28 cellular contexts compared by ENCODE assay signal in the genomic region with DNA sequence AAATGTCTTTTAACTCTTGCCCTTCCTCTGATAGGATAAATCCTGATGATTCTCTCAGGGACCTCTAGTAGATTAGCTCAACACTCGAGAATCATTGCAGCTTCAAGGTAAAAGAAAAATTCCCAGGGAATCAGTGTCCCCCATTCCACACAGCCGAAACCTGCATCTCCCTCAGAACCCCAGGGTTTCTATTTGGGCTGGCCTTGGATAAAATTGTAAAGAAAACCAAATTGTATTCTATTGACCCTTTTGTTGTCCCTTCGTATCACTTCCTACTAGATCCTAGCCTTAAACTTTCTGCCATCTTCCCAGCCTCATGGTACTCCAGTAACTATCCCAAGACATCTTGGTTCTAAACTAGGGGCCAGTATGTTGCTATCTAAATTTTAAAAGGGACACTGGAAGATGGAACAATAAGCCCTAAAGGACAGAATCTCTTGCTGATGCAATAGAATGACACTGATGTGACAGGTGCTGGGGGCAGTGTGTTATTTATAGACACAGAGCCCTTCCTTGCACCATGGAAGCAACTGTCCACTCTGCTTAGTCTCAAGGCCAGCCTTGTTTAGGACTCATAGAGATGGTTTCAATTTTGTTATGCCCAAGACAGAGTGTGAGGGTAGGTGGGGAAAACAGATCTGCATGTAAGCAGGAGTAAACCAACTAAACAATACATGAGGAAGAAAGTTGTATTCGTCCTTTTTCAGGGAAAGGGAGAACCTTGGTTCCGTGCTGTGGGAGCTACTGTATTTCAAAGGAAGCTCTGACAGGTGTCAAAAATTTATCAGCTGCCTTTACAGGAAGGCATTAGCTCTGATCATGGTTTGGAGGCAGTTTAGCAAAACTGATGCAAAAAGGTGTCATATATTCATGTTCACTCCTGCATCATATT. TPM values are rescaled to one million over a fixed set of nuclear protein-coding genes. Genes with fewer than 3 reads are reported as not detected.
DNase-seq lines count a peak whose midpoint lies in the region; ATAC-seq and TF ChIP-seq lines count a peak whose summit lies in the region.
"Had no signal": no experiment of that assay in that cellular context is flagged by ENCODE, and none has a peak within 500 bp of the region (broad histone marks: within the 10 kb centered on the region; RNA-seq: fewer than 3 reads in every experiment).

No MANE protein-coding gene starts in this region.

- H3F3A ChIP-seq in MM.1S (ENCODE audit: insufficient read depth, low read length): no peaks in the 10 kb centered on the region

- H3K79me2 ChIP-seq in MM.1S (ENCODE audit: low read length): no peaks in the 10 kb centered on the region

- peaks cover 13% of the 10 kb centered on the region for H3K4me1 ChIP-seq in MM.1S (ENCODE audit: low read length)
- H3K4me1 ChIP-seq: ascending aorta; BLaER1 treated with 17β-estradiol and CSF1 and Interleukin-3, amounts not matched to agents 10 nM and 100 nM; thyroid gland had no signal

- H3K4me3 ChIP-seq in MM.1S (ENCODE audit: low read length) (no peak overlapping the region), WERI-Rb-1 (ENCODE audit: low read depth, low read length) (no peak overlapping the region)
- H3K4me3 ChIP-seq: ascending aorta; BLaER1 treated with 17β-estradiol and CSF1 and Interleukin-3, amounts not matched to agents 10 nM and 100 nM; thyroid gland had no signal

- no peak overlapping the region for H3K4me3 Mint-ChIP-seq in WTC11
- H3K4me3 Mint-ChIP-seq: activated CD4-positive, alpha-beta T cell treated with anti-CD3 and anti-CD28 coated beads, Interleukin-2, amount 10 ng/mL, durations not matched to agents 7 days and 5 days; activated T-helper 17 cell treated with anti-CD3 and anti-CD28 coated beads, Interleukin-2, amount 50 U/mL, for 72 hours; central memory CD8-positive, alpha-beta T cell; naive B cell; stimulated activated naive CD8-positive, alpha-beta T cell treated with anti-CD3 and anti-CD28 coated beads, Interleukin-15, Interleukin-2, amounts not matched to agents 100 ng/mL and 50 ng/mL, for 24 hours; T-helper 2 cell treated with Interferon-gamma antibody and Interleukin-4, amounts not matched to agents 5 μg/mL and 100 μg/mL, for 36 hours had no signal

- no peaks in the 10 kb centered on the region for H3K27me3 Mint-ChIP-seq in WTC11 (ENCODE audit: low read depth)

- 0 out of 2 replicates have a peak overlapping the region, but pooled peaks have one; percentile 8 for H2AFZ ChIP-seq in MM.1S (ENCODE audit: low read length)

- TF ChIP-seq CTCF in MM.1S (IDR thresholded peaks at IDR 0.05; ENCODE audit: low read length) (no peak), WTC11 (IDR thresholded peaks at IDR 0.05) (no peak), WERI-Rb-1 (IDR thresholded peaks at IDR 0.05; ENCODE audit: low read depth, low read length) (no peak)

- peaks cover 3% of the 10 kb centered on the region; the same call in 1 of the 2 replicates for H3K9me3 Mint-ChIP-seq in WTC11
- H3K9me3 Mint-ChIP-seq: activated CD4-positive, alpha-beta T cell treated with anti-CD3 and anti-CD28 coated beads, Interleukin-2, amount 10 ng/mL, durations not matched to agents 7 days and 5 days; activated naive CD4-positive, alpha-beta T cell treated with anti-CD3 and anti-CD28 coated beads, Interleukin-2, amount 50 U/mL, for 72 hours; activated T-helper 17 cell treated with anti-CD3 and anti-CD28 coated beads, Interleukin-2, amount 50 U/mL, for 72 hours; central memory CD8-positive, alpha-beta T cell; stimulated activated naive CD8-positive, alpha-beta T cell treated with anti-CD3 and anti-CD28 coated beads, Interleukin-15, Interleukin-2, amounts not matched to agents 100 ng/mL and 50 ng/mL, for 24 hours; T-helper 2 cell treated with Interferon-gamma antibody and Interleukin-4, amounts not matched to agents 5 μg/mL and 100 μg/mL, for 36 hours had no signal

- no peaks in the 10 kb centered on the region for H4K20me1 ChIP-seq in MM.1S (ENCODE audit: insufficient read depth, low read length)
- H4K20me1 ChIP-seq: BLaER1 treated with 17β-estradiol and CSF1 and Interleukin-3, amounts not matched to agents 10 nM and 100 nM had no signal

- no peak overlapping the region for H3K9ac ChIP-seq in MM.1S (ENCODE audit: low read length)
- H3K9ac ChIP-seq: BLaER1 treated with 17β-estradiol and CSF1 and Interleukin-3, amounts not matched to agents 10 nM and 100 nM had no signal

- H3K4me2 ChIP-seq in MM.1S (ENCODE audit: low read depth, low read length): peak overlapping the region; percentile 3; the same call in 1 of the 2 replicates
- H3K4me2 ChIP-seq: BLaER1 treated with 17β-estradiol and CSF1 and Interleukin-3, amounts not matched to agents 10 nM and 100 nM had no signal

- H3K4me1 Mint-ChIP-seq in WTC11: no peaks in the 10 kb centered on the region
- H3K4me1 Mint-ChIP-seq: activated CD4-positive, alpha-beta T cell treated with anti-CD3 and anti-CD28 coated beads, Interleukin-2, amount 10 ng/mL, durations not matched to agents 7 days and 5 days; activated T-helper 17 cell treated with anti-CD3 and anti-CD28 coated beads, Interleukin-2, amount 50 U/mL, for 72 hours; central memory CD8-positive, alpha-beta T cell; naive B cell had no signal

- H3K9me3 ChIP-seq in MM.1S (replicated peaks; ENCODE audit: insufficient read depth, low read length): no peaks in the 10 kb centered on the region
- H3K9me3 ChIP-seq in WERI-Rb-1 (ENCODE audit: severe bottlenecking): no peaks in the 10 kb centered on the region
- H3K9me3 ChIP-seq: ascending aorta; BLaER1 treated with 17β-estradiol and CSF1 and Interleukin-3, amounts not matched to agents 10 nM and 100 nM; thyroid gland had no signal

- no peaks in the 10 kb centered on the region for H3K36me3 ChIP-seq in MM.1S (replicated peaks; ENCODE audit: insufficient read depth, low read length)
- no peaks in the 10 kb centered on the region for H3K36me3 ChIP-seq in WERI-Rb-1
- H3K36me3 ChIP-seq: ascending aorta; BLaER1 treated with 17β-estradiol and CSF1 and Interleukin-3, amounts not matched to agents 10 nM and 100 nM; thyroid gland had no signal

- no peak for ATAC-seq in WTC11
- no peak for ATAC-seq in HG03469 (IDR thresholded peaks at IDR 0.05; ENCODE audit: unreplicated experiment)
- ATAC-seq: activated naive CD4-positive, alpha-beta T cell treated with anti-CD3 and anti-CD28 coated beads, Interleukin-2, amount 50 U/mL, for 72 hours; activated T-helper 17 cell treated with anti-CD3 and anti-CD28 coated beads, Interleukin-2, amount 50 U/mL, for 72 hours had no signal

- peak; percentile 31 for DNase-seq in DMS53 treated with DMSO at 0.1 percent for 48 hours (lab: John Stamatoyannopoulos, UW; ENCODE audit: unreplicated experiment)
- DNase-seq in MM.1S: no peak
- DNase-seq in WTC11 (ENCODE audit: low spot score): no peak
- peak; percentile 91 for DNase-seq in myocyte (ENCODE audit: low read depth)
- DNase-seq in WERI-Rb-1: no peak
- DNase-seq in CD1c-positive myeloid dendritic cell (ENCODE audit: extremely low spot score): no peak
- DNase-seq: activated CD4-positive, alpha-beta T cell treated with anti-CD3 and anti-CD28 coated beads, Interleukin-2, amount 10 ng/mL, durations not matched to agents 7 days and 5 days; EL; H7; Kasumi-1; mesenchymal stem cell; naive B cell; NCI-H1048; NCI-H187 treated with DMSO at 0.1 percent for 48 hours; NCI-H226; stimulated activated CD4-positive, alpha-beta T cell treated with anti-CD3 and anti-CD28 coated beads, Interleukin-4, amount 100 ng/mL, for 4 hours; thyroid gland had no signal

- POLR2A ChIA-PET in WTC11 (lab: Charles Lee): no interaction called here

- no peak overlapping the region for H3K27ac Mint-ChIP-seq in WTC11
- H3K27ac Mint-ChIP-seq: activated CD4-positive, alpha-beta T cell treated with anti-CD3 and anti-CD28 coated beads, Interleukin-2, amount 10 ng/mL, durations not matched to agents 7 days and 5 days; activated naive CD4-positive, alpha-beta T cell treated with anti-CD3 and anti-CD28 coated beads, Interleukin-2, amount 50 U/mL, for 72 hours; activated T-helper 17 cell treated with anti-CD3 and anti-CD28 coated beads, Interleukin-2, amount 50 U/mL, for 72 hours; naive B cell; stimulated activated naive CD8-positive, alpha-beta T cell treated with anti-CD3 and anti-CD28 coated beads, Interleukin-15, Interleukin-2, amounts not matched to agents 100 ng/mL and 50 ng/mL, for 24 hours; T-helper 2 cell treated with Interferon-gamma antibody and Interleukin-4, amounts not matched to agents 5 μg/mL and 100 μg/mL, for 36 hours had no signal

- no peaks in the 10 kb centered on the region for H3K36me3 Mint-ChIP-seq in WTC11
- H3K36me3 Mint-ChIP-seq: activated naive CD4-positive, alpha-beta T cell treated with anti-CD3 and anti-CD28 coated beads, Interleukin-2, amount 50 U/mL, for 72 hours; naive B cell had no signal

- no peaks in the 10 kb centered on the region for H3K27me3 ChIP-seq in MM.1S (replicated peaks; ENCODE audit: insufficient read depth, low read length)
- no peaks in the 10 kb centered on the region for H3K27me3 ChIP-seq in WERI-Rb-1 (ENCODE audit: insufficient read depth, low read depth, severe bottlenecking)
- H3K27me3 ChIP-seq: ascending aorta; BLaER1 treated with 17β-estradiol and CSF1 and Interleukin-3, amounts not matched to agents 10 nM and 100 nM; thyroid gland had no signal

- CTCF ChIA-PET in WTC11 (lab: Charles Lee): interaction anchor here (0.7 to 2.9 kb wide), 2 partner anchors 16 to 555 kb away, joined by 3 to 11 read pairs; no protein-coding TSS in a partner anchor

- H3K9me2 ChIP-seq in MM.1S (replicated peaks; ENCODE audit: insufficient read depth, low read length): no peaks in the 10 kb centered on the region

- H3K27ac ChIP-seq in MM.1S (ENCODE audit: low read length) (no peak overlapping the region), WERI-Rb-1 (no peak overlapping the region)
- H3K27ac ChIP-seq: ascending aorta; BLaER1 treated with 17β-estradiol and CSF1 and Interleukin-3, amounts not matched to agents 10 nM and 100 nM; thyroid gland; VCaP had no signal

TF ChIP-seq in WTC11, 78 proteins besides CTCF, POLR2A, EP300 and RAD21:
- no peak for TF ChIP-seq ZNF396 (CRISPR knock-in tag; IDR thresholded peaks at IDR 0.05; ENCODE audit: borderline replicate concordance)
- TF ChIP-seq GABPB1 (CRISPR knock-in tag; IDR thresholded peaks at IDR 0.05): peak; percentile 85
- TF ChIP-seq, protein P1, sequence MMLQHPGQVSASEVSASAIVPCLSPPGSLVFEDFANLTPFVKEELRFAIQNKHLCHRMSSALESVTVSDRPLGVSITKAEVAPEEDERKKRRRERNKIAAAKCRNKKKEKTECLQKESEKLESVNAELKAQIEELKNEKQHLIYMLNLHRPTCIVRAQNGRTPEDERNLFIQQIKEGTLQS (CRISPR knock-in tag; conservative IDR thresholded peaks at IDR 0.05): no peak
- no peak for TF ChIP-seq ZNF423 (CRISPR knock-in tag; IDR thresholded peaks at IDR 0.05)
- no peak for TF ChIP-seq ZNF219 (CRISPR knock-in tag; IDR thresholded peaks at IDR 0.05; ENCODE audit: borderline replicate concordance)
- no peak for TF ChIP-seq ZBTB21 (CRISPR knock-in tag; IDR thresholded peaks at IDR 0.05; ENCODE audit: borderline replicate concordance)

RNA-seq across cellular contexts. Expression of a gene that starts 7.6 kb away (rescaled TPM):
- total RNA-seq in WTC11 (2021) (not detected in 3 replicates), myocyte (0.37 TPM in 1 of 2 replicates, not detected in the other)
- polyA plus RNA-seq in myocyte (2012): not detected
- total RNA-seq: activated CD4-positive, alpha-beta T cell treated with anti-CD3 and anti-CD28 coated beads, Interleukin-2, amount 10 ng/mL, durations not matched to agents 7 days and 5 days; activated naive CD4-positive, alpha-beta T cell treated with anti-CD3 and anti-CD28 coated beads, Interleukin-2, amount 50 U/mL, for 72 hours; activated T-helper 17 cell treated with anti-CD3 and anti-CD28 coated beads, Interleukin-2, amount 50 U/mL, for 72 hours; ascending aorta; H7; omental fat pad; thyroid gland had no signal
- polyA plus RNA-seq: AG04450 had no signal

RNA-seq across cellular contexts. Expression of a gene that starts 46.4 kb away (rescaled TPM):
- total RNA-seq in WTC11 (2021) (0.09 to 0.11 TPM in 2 of 3 replicates, not detected in the other), myocyte (125 and 182 TPM in 2 replicates)
- 50.4 TPM for polyA plus RNA-seq in myocyte (2012)
- total RNA-seq: activated CD4-positive, alpha-beta T cell treated with anti-CD3 and anti-CD28 coated beads, Interleukin-2, amount 10 ng/mL, durations not matched to agents 7 days and 5 days; activated naive CD4-positive, alpha-beta T cell treated with anti-CD3 and anti-CD28 coated beads, Interleukin-2, amount 50 U/mL, for 72 hours; activated T-helper 17 cell treated with anti-CD3 and anti-CD28 coated beads, Interleukin-2, amount 50 U/mL, for 72 hours; ascending aorta; H7; omental fat pad; thyroid gland had no signal
- polyA plus RNA-seq: AG04450 had no signal

RNA-seq across cellular contexts. Expression of a gene that starts 51.6 kb away (rescaled TPM):
- total RNA-seq in WTC11 (2021): 69.1 to 77.0 TPM (median 72.9 TPM) in 3 replicates
- total RNA-seq in myocyte: 104 and 105 TPM in 2 replicates
- 41.8 TPM for polyA plus RNA-seq in myocyte (2012)

Comparison
In these comparisons a context has a peak if more than half of its experiments do, and no peak if none do; other contexts are left out.
1. DNase-seq: peak in DMS53 treated with DMSO at 0.1 percent for 48 hours (single experiment) and myocyte (single experiment); none in MM.1S (single experiment), WTC11 (single experiment), WERI-Rb-1 (single experiment) and CD1c-positive myeloid dendritic cell (single experiment).
2. RNA of a gene that starts 46.4 kb away (total RNA-seq): 125 to 182 TPM in myocyte; 0.09 to 0.11 TPM in WTC11; every median in the first group is over 100 times any median in the second.